In genomic region chr5:153755913-153756500, GRCh38 we compare ENCODE assay signal across 16 cellular contexts.
DNase-seq lines count a peak whose midpoint lies in the region; ATAC-seq and TF ChIP-seq lines count a peak whose summit lies in the region.
"Had no signal": no experiment of that assay in that cellular context is flagged by ENCODE, and none has a peak within 500 bp of the region (broad histone marks: within the 10 kb centered on the region; RNA-seq: fewer than 3 reads in every experiment).

No MANE protein-coding gene starts in this region.

- CTCF ChIA-PET in activated CD8-positive, alpha-beta memory T cell treated with anti-CD3 and anti-CD28 coated beads, Interleukin-2, amount 10 ng/mL, durations not matched to agents 7 days and 5 days (lab: Charles Lee) = no interaction called here

- H3K4me3 ChIP-seq in AG10803 (ENCODE audit: low read length) = no peak overlapping the region
- H3K4me3 ChIP-seq: BLaER1 treated with 17β-estradiol and CSF1 and Interleukin-3, amounts not matched to agents 10 nM and 100 nM; K562 had no signal

- TF ChIP-seq CTCF in AG10803 (conservative IDR thresholded peaks at IDR 0.05; ENCODE audit: low read length) (no peak), progenitor cell of endocrine pancreas (IDR thresholded peaks at IDR 0.05; ENCODE audit: unreplicated experiment) (no peak)

- no peak overlapping the region for H3K27ac Mint-ChIP-seq in activated CD8-positive, alpha-beta memory T cell treated with anti-CD3 and anti-CD28 coated beads, Interleukin-2, amount 10 ng/mL, durations not matched to agents 7 days and 5 days
- no peak overlapping the region for H3K27ac Mint-ChIP-seq in progenitor cell of endocrine pancreas
- H3K27ac Mint-ChIP-seq: B cell; CD8-positive, alpha-beta T cell had no signal

- no peaks in the 10 kb centered on the region for H3K36me3 Mint-ChIP-seq in activated CD8-positive, alpha-beta memory T cell treated with anti-CD3 and anti-CD28 coated beads, Interleukin-2, amount 10 ng/mL, durations not matched to agents 7 days and 5 days
- H3K36me3 Mint-ChIP-seq in progenitor cell of endocrine pancreas (ENCODE audit: insufficient read depth) = no peaks in the 10 kb centered on the region
- H3K36me3 Mint-ChIP-seq: CD8-positive, alpha-beta T cell had no signal

- H3K4me1 Mint-ChIP-seq in activated CD8-positive, alpha-beta memory T cell treated with anti-CD3 and anti-CD28 coated beads, Interleukin-2, amount 10 ng/mL, durations not matched to agents 7 days and 5 days = no peaks in the 10 kb centered on the region
- peaks cover 11% of the 10 kb centered on the region for H3K4me1 Mint-ChIP-seq in progenitor cell of endocrine pancreas (ENCODE audit: low read depth)
- H3K4me1 Mint-ChIP-seq: B cell had no signal

- DNase-seq in AG10803 (ENCODE audit: low read depth) = peak; percentile 56
- DNase-seq in LHCN-M2 (ENCODE audit: low read depth) = peak; percentile 1
- DNase-seq in cerebellar cortex (ENCODE audit: low spot score) = peak; percentile 7
- DNase-seq in myocyte (ENCODE audit: low read depth) = peak; percentile 7
- no peak for DNase-seq in activated CD8-positive, alpha-beta memory T cell treated with anti-CD3 and anti-CD28 coated beads, Interleukin-2, amount 10 ng/mL, durations not matched to agents 7 days and 5 days
- no peak for DNase-seq in progenitor cell of endocrine pancreas (ENCODE audit: low spot score, unreplicated experiment)
- no peak for DNase-seq in stimulated activated CD4-positive, alpha-beta T cell treated with anti-CD3 and anti-CD28 coated beads, Interleukin-2, amount 100 ng/mL, for 24 hours
- DNase-seq: 8988T; Calu3; CD8-positive, alpha-beta T cell; GDM1; GOT3 had no signal

- no peaks in the 10 kb centered on the region for H3K27me3 Mint-ChIP-seq in activated CD8-positive, alpha-beta memory T cell treated with anti-CD3 and anti-CD28 coated beads, Interleukin-2, amount 10 ng/mL, durations not matched to agents 7 days and 5 days
- H3K27me3 Mint-ChIP-seq in progenitor cell of endocrine pancreas = peaks cover 5% of the 10 kb centered on the region
- H3K27me3 Mint-ChIP-seq: B cell had no signal

- no peak for ATAC-seq in GM18858 (IDR thresholded peaks at IDR 0.05; ENCODE audit: unreplicated experiment)
- no peak for ATAC-seq in activated CD8-positive, alpha-beta memory T cell treated with anti-CD3 and anti-CD28 coated beads, Interleukin-2, amount 10 ng/mL, durations not matched to agents 7 days and 5 days
- ATAC-seq: CD8-positive, alpha-beta T cell had no signal

- H3K9me3 Mint-ChIP-seq in activated CD8-positive, alpha-beta memory T cell treated with anti-CD3 and anti-CD28 coated beads, Interleukin-2, amount 10 ng/mL, durations not matched to agents 7 days and 5 days (ENCODE audit: low read depth) = peaks cover 3% of the 10 kb centered on the region
- H3K9me3 Mint-ChIP-seq in progenitor cell of endocrine pancreas (ENCODE audit: low read depth) = peaks cover 4% of the 10 kb centered on the region

- H3K4me3 Mint-ChIP-seq in activated CD8-positive, alpha-beta memory T cell treated with anti-CD3 and anti-CD28 coated beads, Interleukin-2, amount 10 ng/mL, durations not matched to agents 7 days and 5 days = no peak overlapping the region
- no peak overlapping the region for H3K4me3 Mint-ChIP-seq in progenitor cell of endocrine pancreas (ENCODE audit: low read depth)
- H3K4me3 Mint-ChIP-seq: B cell; CD8-positive, alpha-beta T cell had no signal

Comparison
In these comparisons a context has a peak if more than half of its experiments do, and no peak if none do; other contexts are left out.
1. DNase-seq: peak in AG10803 (single experiment), LHCN-M2 (single experiment), cerebellar cortex (single experiment) and myocyte (single experiment); none in activated CD8-positive, alpha-beta memory T cell treated with anti-CD3 and anti-CD28 coated beads, Interleukin-2, amount 10 ng/mL, durations not matched to agents 7 days and 5 days (single experiment), progenitor cell of endocrine pancreas (single experiment) and stimulated activated CD4-positive, alpha-beta T cell treated with anti-CD3 and anti-CD28 coated beads, Interleukin-2, amount 100 ng/mL, for 24 hours (0 of 2).